ENCODE assay signal across 14 cellular contexts in genomic region chr1:179831852-179832699, GRCh38. TPM values are rescaled to one million over a fixed set of nuclear protein-coding genes. Genes with fewer than 3 reads are reported as not detected.
A peak's percentile ranks its signal among the peaks of the same experiment; 100 is the strongest.
DNase-seq lines count a peak whose midpoint lies in the region; ATAC-seq, FAIRE-seq and TF ChIP-seq lines count a peak whose summit lies in the region.
"Had no signal": no experiment of that assay in that cellular context is flagged by ENCODE, and none has a peak within 500 bp of the region (broad histone marks: within the 10 kb centered on the region; RNA-seq: fewer than 3 reads in every experiment).

No MANE protein-coding gene starts in this region.

- H3K4me3 ChIP-seq in H1 (ENCODE audit: extremely low read depth in 1 of 4, insufficient read depth in 2 of 4, low read depth in 3 of 4, low read length in 4 of 4) (no peak overlapping the region), thyroid gland (replicated peaks in 1 of 3) (no peak overlapping the region), small intestine (ENCODE audit: low read depth in 1 of 2, low read length in 2 of 2) (no peak overlapping the region)
- H3K4me3 ChIP-seq: skin epidermis had no signal

- no peak overlapping the region for H3K56ac ChIP-seq in H1 (replicated peaks; ENCODE audit: insufficient read length, low read depth, low read length)

- no peaks in the 10 kb centered on the region for H3K23me2 ChIP-seq in H1 (ENCODE audit: low read depth, low read length)

- no peaks in the 10 kb centered on the region for H3K9me3 Mint-ChIP-seq in activated CD8-positive, alpha-beta memory T cell treated with anti-CD3 and anti-CD28 coated beads, Interleukin-2, amount 10 ng/mL, durations not matched to agents 7 days and 5 days (ENCODE audit: low read depth)
- no peaks in the 10 kb centered on the region for H3K9me3 Mint-ChIP-seq in T-cell
- H3K9me3 Mint-ChIP-seq: natural killer cell treated with Interleukin-12 subunit alpha and Interleukin-12 subunit beta and Interleukin-15 and Interleukin-18, amount 100 ng/mL, for 72 hours had no signal

- WGBS in H1 (ENCODE audit: extremely low coverage in 1 of 2, insufficient coverage in 1 of 2, insufficient read length in 1 of 2, insufficient replicate concordance in 2 of 2, low coverage in 1 of 2, low lambda C conversion rate in 2 of 2, missing lambda C conversion rate in 1 of 2), 2 experiments = 82% methylated on average over 9 of the region's 9 CpGs; no CpG with 5 or more reads in 1 of the 2 experiments
- WGBS in thyroid gland, 2 donors = 40 to 42% methylated on average over 9 of the region's 9 CpGs
- 64 to 76% (median 67%) methylated on average over 9 of the region's 9 CpGs for WGBS in small intestine, 3 donors

- ATAC-seq in activated CD8-positive, alpha-beta memory T cell treated with anti-CD3 and anti-CD28 coated beads, Interleukin-2, amount 10 ng/mL, durations not matched to agents 7 days and 5 days = peak; percentile 27
- ATAC-seq in T-cell (replicated peaks in 1 of 4) (peak; percentile 65 to 90 (median 80)), GM21529 (IDR thresholded peaks at IDR 0.05; ENCODE audit: unreplicated experiment) (no peak)
- ATAC-seq: natural killer cell treated with Interleukin-12 subunit alpha and Interleukin-12 subunit beta and Interleukin-15 and Interleukin-18, amount 100 ng/mL, for 72 hours had no signal

- H4K91ac ChIP-seq in H1 (replicated peaks; ENCODE audit: insufficient read length, low read length) = no peak overlapping the region

- no peak overlapping the region for H3K27ac Mint-ChIP-seq in activated CD8-positive, alpha-beta memory T cell treated with anti-CD3 and anti-CD28 coated beads, Interleukin-2, amount 10 ng/mL, durations not matched to agents 7 days and 5 days
- peak overlapping the region; percentile 85 to 89 for H3K27ac Mint-ChIP-seq in T-cell
- H3K27ac Mint-ChIP-seq: natural killer cell treated with Interleukin-12 subunit alpha and Interleukin-12 subunit beta and Interleukin-15 and Interleukin-18, amount 100 ng/mL, for 72 hours had no signal

- H3K9me3 ChIP-seq in H1 (ENCODE audit: insufficient read depth in 2 of 2, low read depth in 1 of 2, low read length in 1 of 2) (no peaks in the 10 kb centered on the region; a peak in 1 of 4 replicates), thyroid gland (no peaks in the 10 kb centered on the region), small intestine (ENCODE audit: control insufficient read depth, low read depth) (no peaks in the 10 kb centered on the region)

- H4K20me1 ChIP-seq in H1 (replicated peaks in 1 of 2; ENCODE audit: control insufficient read depth in 1 of 2, insufficient read depth in 2 of 2, low read length in 2 of 2) = no peaks in the 10 kb centered on the region

- H2AK5ac ChIP-seq in H1 (ENCODE audit: low read depth, low read length) = no peak overlapping the region

- H3K4me3 Mint-ChIP-seq in activated CD8-positive, alpha-beta memory T cell treated with anti-CD3 and anti-CD28 coated beads, Interleukin-2, amount 10 ng/mL, durations not matched to agents 7 days and 5 days = no peak overlapping the region
- H3K4me3 Mint-ChIP-seq in T-cell = peak overlapping the region; percentile 50 to 72 (median 56)
- H3K4me3 Mint-ChIP-seq: natural killer cell treated with Interleukin-12 subunit alpha and Interleukin-12 subunit beta and Interleukin-15 and Interleukin-18, amount 100 ng/mL, for 72 hours had no signal

- no peak overlapping the region for H3K23ac ChIP-seq in H1 (ENCODE audit: insufficient read length)

- H2BK15ac ChIP-seq in H1 (ENCODE audit: low read length) = no peak overlapping the region

- no peak overlapping the region for H2BK120ac ChIP-seq in H1 (replicated peaks; ENCODE audit: low read depth, low read length)

- H4K8ac ChIP-seq in H1 (ENCODE audit: extremely low read depth, insufficient read depth, low read length) = no peak overlapping the region

- H3K27ac ChIP-seq in H1 (ENCODE audit: low read depth, low read length) = no peak overlapping the region
- peak overlapping the region in 2 of 3 donors; percentile 25 to 38 for H3K27ac ChIP-seq in thyroid gland
- no peak overlapping the region for H3K27ac ChIP-seq in small intestine (ENCODE audit: low read depth in 1 of 2, low read length in 1 of 2)
- H3K27ac ChIP-seq: brain microvascular endothelial cell, skin epidermis had no signal

- POLR2A ChIA-PET in T-cell (lab: Charles Lee) = interaction anchor here in 1 of 2 donors (0.6 to 0.7 kb wide), 2 partner anchors 34 to 122 kb away, joined by 4 to 8 read pairs; no protein-coding TSS in a partner anchor
- POLR2A ChIA-PET in H1 (lab: Charles Lee; ENCODE audit: partially characterized antibody) = no interaction called here

- no peaks in the 10 kb centered on the region for H3K79me1 ChIP-seq in H1 (ENCODE audit: low read depth, low read length)

- no peak overlapping the region for H3K4me2 ChIP-seq in H1 (ENCODE audit: insufficient read depth in 1 of 2, low read depth in 2 of 2, low read length in 2 of 2)

- DNase-seq in activated CD8-positive, alpha-beta memory T cell treated with anti-CD3 and anti-CD28 coated beads, Interleukin-2, amount 10 ng/mL, durations not matched to agents 7 days and 5 days = peak; percentile 27
- DNase-seq in activated CD8-positive, alpha-beta memory T cell treated with anti-CD3 and anti-CD28 coated beads, Interleukin-2, amount 50 U/mL, for 48 hours = no peak
- peak in 5 of 34 experiments; percentile 14 to 42 (median 24) for DNase-seq in T-cell
- DNase-seq in H1 (ENCODE audit: low read depth in 1 of 2, low spot score in 2 of 2) = peak in 1 of 2 experiments; percentile 39
- DNase-seq in thyroid gland = peak; percentile 61 to 69
- DNase-seq in small intestine = no peak
- DNase-seq in HuH-7 (ENCODE audit: low spot score) = no peak
- DNase-seq: brain microvascular endothelial cell, Karpas-422, NCI-H524 had no signal

- peaks cover 0 to 7% (median 3%) of the 10 kb centered on the region in 4 experiments; a peak in 3 of 7 replicates for H3K4me1 ChIP-seq in H1 (replicated peaks in 1 of 4; ENCODE audit: control insufficient read depth in 3 of 4, insufficient read depth in 4 of 4, low read length in 3 of 4)
- peaks cover 5 to 13% of the 10 kb centered on the region in 2 donors for H3K4me1 ChIP-seq in thyroid gland
- no peaks in the 10 kb centered on the region for H3K4me1 ChIP-seq in small intestine (ENCODE audit: control insufficient read depth in 2 of 2, insufficient read depth in 1 of 2, low read depth in 1 of 2, low read length in 1 of 2)

- CTCF ChIA-PET in activated CD8-positive, alpha-beta memory T cell treated with anti-CD3 and anti-CD28 coated beads, Interleukin-2, amount 10 ng/mL, durations not matched to agents 7 days and 5 days (lab: Charles Lee) = interaction anchor here (3.5 kb wide), 1 partner anchor 17 kb away, joined by 16 read pairs; no protein-coding TSS in a partner anchor
- CTCF ChIA-PET in T-cell (lab: Charles Lee) = interaction anchor here (0.8 to 1.8 kb wide), 3 partner anchors 17 to 110 kb away, joined by 3 to 15 read pairs (median 4); no protein-coding TSS in a partner anchor
- CTCF ChIA-PET in H1 (lab: Charles Lee; ENCODE audit: partially characterized antibody) = interaction anchor here (0.7 to 18.9 kb wide), 5 partner anchors 10 to 1325 kb away, joined by 3 to 251 read pairs (median 5); no protein-coding TSS in a partner anchor

- H4K5ac ChIP-seq in H1 (ENCODE audit: insufficient read length, low read depth, low read length) = no peak overlapping the region

- peaks cover 4% of the 10 kb centered on the region for H3K36me3 Mint-ChIP-seq in activated CD8-positive, alpha-beta memory T cell treated with anti-CD3 and anti-CD28 coated beads, Interleukin-2, amount 10 ng/mL, durations not matched to agents 7 days and 5 days
- H3K36me3 Mint-ChIP-seq in T-cell = peaks cover 4% of the 10 kb centered on the region
- H3K36me3 Mint-ChIP-seq: natural killer cell treated with Interleukin-12 subunit alpha and Interleukin-12 subunit beta and Interleukin-15 and Interleukin-18, amount 100 ng/mL, for 72 hours had no signal

- H3K79me2 ChIP-seq in H1 (ENCODE audit: control insufficient read depth in 1 of 2, insufficient read depth in 2 of 2, low read length in 2 of 2) = no peaks in the 10 kb centered on the region

- H3K27me3 Mint-ChIP-seq in activated CD8-positive, alpha-beta memory T cell treated with anti-CD3 and anti-CD28 coated beads, Interleukin-2, amount 10 ng/mL, durations not matched to agents 7 days and 5 days = peaks cover 8% of the 10 kb centered on the region
- no peaks in the 10 kb centered on the region for H3K27me3 Mint-ChIP-seq in T-cell

- no peak overlapping the region for H3K9ac ChIP-seq in H1 (replicated peaks in 1 of 4; ENCODE audit: extremely low read depth in 1 of 4, low read depth in 3 of 4, low read length in 3 of 4)

- H3K14ac ChIP-seq in H1 (ENCODE audit: insufficient read length) = no peak overlapping the region

- H2BK12ac ChIP-seq in H1 (ENCODE audit: low read depth, low read length) = no peak overlapping the region

- intact Hi-C loops in thyroid gland (cut with DNase I) = no loop called here

- no peak overlapping the region for H2BK5ac ChIP-seq in H1 (ENCODE audit: low read depth, low read length)

- H2AFZ ChIP-seq in H1 (ENCODE audit: low read length) = no peak overlapping the region

- no peak for FAIRE-seq in H1 (lab: Jason Lieb, UNC)
- FAIRE-seq in small intestine (lab: Jason Lieb, UNC) = no peak
- FAIRE-seq: islet of Langerhans had no signal

- H3K36me3 ChIP-seq in H1 (ENCODE audit: control insufficient read depth in 2 of 4, insufficient read depth in 4 of 4, low read length in 3 of 4) (no peaks in the 10 kb centered on the region), thyroid gland (no peaks in the 10 kb centered on the region), small intestine (ENCODE audit: control insufficient read depth in 2 of 2, insufficient read depth in 2 of 2, low read length in 2 of 2) (no peaks in the 10 kb centered on the region)
- H3K36me3 ChIP-seq: brain microvascular endothelial cell had no signal

- H3K27me3 ChIP-seq in H1 (replicated peaks in 1 of 4; ENCODE audit: control insufficient read depth in 3 of 4, extremely low read depth in 1 of 4, insufficient read depth in 3 of 4, low read length in 3 of 4) = no peaks in the 10 kb centered on the region
- no peaks in the 10 kb centered on the region for H3K27me3 ChIP-seq in thyroid gland
- no peaks in the 10 kb centered on the region for H3K27me3 ChIP-seq in small intestine (ENCODE audit: control insufficient read depth in 2 of 2, insufficient read depth in 2 of 2, low read length in 2 of 2)

- no peak overlapping the region for H2BK20ac ChIP-seq in H1 (ENCODE audit: low read length)

- TF ChIP-seq RAD21 in H1 (IDR thresholded peaks at IDR 0.05 in 1 of 2, conservative IDR thresholded peaks at IDR 0.05 in 1 of 2; ENCODE audit: low read depth in 2 of 2, low read length in 2 of 2) = no peak

- TF ChIP-seq POLR2A in H1 (IDR thresholded peaks at IDR 0.05; ENCODE audit: control extremely low read depth in 1 of 2, low read depth in 2 of 2, low read length in 2 of 2) (no peak), thyroid gland (IDR thresholded peaks at IDR 0.05) (no peak)

- no peak overlapping the region for H3K18ac ChIP-seq in H1 (ENCODE audit: extremely low read depth, low read length)

- no peak overlapping the region for H3K4ac ChIP-seq in H1 (replicated peaks; ENCODE audit: insufficient read length, low read depth, low read length)

- TF ChIP-seq EP300 in H1 (IDR thresholded peaks at IDR 0.05; ENCODE audit: borderline replicate concordance in 1 of 2, low read depth in 2 of 2, low read length in 2 of 2) = no peak

- TF ChIP-seq CTCF in H1 (IDR thresholded peaks at IDR 0.05; ENCODE audit: control extremely low read depth in 1 of 3, insufficient read depth in 1 of 3, low read depth in 1 of 3, low read length in 3 of 3) (no peak), thyroid gland (IDR thresholded peaks at IDR 0.05) (peak in 1 of 6 experiments; percentile 7)

- peaks cover 21% of the 10 kb centered on the region for H3K4me1 Mint-ChIP-seq in activated CD8-positive, alpha-beta memory T cell treated with anti-CD3 and anti-CD28 coated beads, Interleukin-2, amount 10 ng/mL, durations not matched to agents 7 days and 5 days
- peaks cover 25 to 35% (median 26%) of the 10 kb centered on the region in 3 donors for H3K4me1 Mint-ChIP-seq in T-cell

RNA-seq across cellular contexts. Expression of gene TOR1AIP2, which starts 45.5 kb away (rescaled TPM):
- 10 to 100 TPM; 43.5 to 50.1 TPM for total RNA-seq in activated CD8-positive, alpha-beta memory T cell treated with anti-CD3 and anti-CD28 coated beads, Interleukin-2, amount 10 ng/mL, durations not matched to agents 7 days and 5 days
- 10 to 100 TPM; 39.6 to 65.9 (median 42.9) TPM for total RNA-seq in T-cell
- 72.0 and 75.2 TPM in 2 replicates for total RNA-seq in H1 (2021; fragmentation: NEBNext Ultra II Directional; extraction: Animal tissue kit (Norgen Biotek cat#: 25700))
- polyA plus RNA-seq in H1 (2011; rRNA removed) = 7.8 and 12.1 TPM in 2 replicates
- 14.0 TPM for polyA plus RNA-seq in H1 (2011; cell fraction: cytosol; rRNA removed)
- 6.5 TPM for polyA plus RNA-seq in H1 (2011; cell fraction: nucleus; rRNA removed)
- 11.2 to 19.1 TPM (median 13.9 TPM) in 4 replicates for polyA plus RNA-seq in H1 (2012, experiment 1 of 2)
- polyA plus RNA-seq in H1 (2012, experiment 2 of 2) = 2.5 TPM
- 35.0 TPM for polyA plus RNA-seq in H1 (2013, experiment 1 of 2)
- polyA plus RNA-seq in H1 (2013, experiment 2 of 2) = 36.1 TPM
- 56.9 and 66.4 TPM in 2 replicates for polyA minus RNA-seq in H1 (2011; rRNA and poly(A)+ RNA removed)
- polyA minus RNA-seq in H1 (2011; cell fraction: cytosol; rRNA and poly(A)+ RNA removed) = 27.4 TPM
- 33.1 TPM for polyA minus RNA-seq in H1 (2011; cell fraction: nucleus; rRNA and poly(A)+ RNA removed)
- total RNA-seq in thyroid gland = 100 to 1,000 TPM in 2 of 4 donors, 10 to 100 TPM in 2; 70.1 to 115 (median 86.9) TPM
- polyA plus RNA-seq in small intestine = 10 to 100 TPM; 13.3 to 24.2 (median 17.6) TPM

RNA-seq across cellular contexts. Expression of gene TOR1AIP1, which starts 50.0 kb away (rescaled TPM):
- 10 to 100 TPM; 67.3 to 80.0 TPM for total RNA-seq in activated CD8-positive, alpha-beta memory T cell treated with anti-CD3 and anti-CD28 coated beads, Interleukin-2, amount 10 ng/mL, durations not matched to agents 7 days and 5 days
- total RNA-seq in T-cell = 10 to 100 TPM; 41.1 to 60.3 (median 44.7) TPM
- 22.0 and 22.8 TPM in 2 replicates for total RNA-seq in H1 (2021; fragmentation: NEBNext Ultra II Directional; extraction: Animal tissue kit (Norgen Biotek cat#: 25700))
- 4.1 and 5.7 TPM in 2 replicates for polyA plus RNA-seq in H1 (2011; rRNA removed)
- polyA plus RNA-seq in H1 (2011; cell fraction: cytosol; rRNA removed) = 6.8 TPM
- polyA plus RNA-seq in H1 (2011; cell fraction: nucleus; rRNA removed) = 3.1 TPM
- polyA plus RNA-seq in H1 (2012, experiment 1 of 2) = 10.2 to 15.3 TPM (median 11.4 TPM) in 4 replicates
- polyA plus RNA-seq in H1 (2012, experiment 2 of 2) = 1.5 TPM
- 34.1 TPM for polyA plus RNA-seq in H1 (2013, experiment 1 of 2)
- polyA plus RNA-seq in H1 (2013, experiment 2 of 2) = 42.1 TPM
- polyA minus RNA-seq in H1 (2011; rRNA and poly(A)+ RNA removed) = 14.8 and 19.9 TPM in 2 replicates
- polyA minus RNA-seq in H1 (2011; cell fraction: cytosol; rRNA and poly(A)+ RNA removed) = 6.2 TPM
- polyA minus RNA-seq in H1 (2011; cell fraction: nucleus; rRNA and poly(A)+ RNA removed) = 10.4 TPM
- 100 to 1,000 TPM in 3 of 4 donors, 10 to 100 TPM in 1; 91.1 to 116 (median 104) TPM for total RNA-seq in thyroid gland
- 10 to 100 TPM in 1 of 3 donors, 1 to 10 TPM in 2; 5.8 to 16.0 (median 7.0) TPM for polyA plus RNA-seq in small intestine

Comparison
In these comparisons a context has a peak if more than half of its experiments do, and no peak if none do; other contexts are left out.
1. DNase-seq: peak in activated CD8-positive, alpha-beta memory T cell treated with anti-CD3 and anti-CD28 coated beads, Interleukin-2, amount 10 ng/mL, durations not matched to agents 7 days and 5 days (single experiment) and thyroid gland (2 of 2); none in activated CD8-positive, alpha-beta memory T cell treated with anti-CD3 and anti-CD28 coated beads, Interleukin-2, amount 50 U/mL, for 48 hours (single experiment), small intestine (single experiment) and HuH-7 (single experiment).
2. H3K27ac ChIP-seq: peak in thyroid gland (2 of 3); none in H1 (single experiment) and small intestine (0 of 2).